ENCODE assay signal across 28 cellular contexts in the genomic region with DNA sequence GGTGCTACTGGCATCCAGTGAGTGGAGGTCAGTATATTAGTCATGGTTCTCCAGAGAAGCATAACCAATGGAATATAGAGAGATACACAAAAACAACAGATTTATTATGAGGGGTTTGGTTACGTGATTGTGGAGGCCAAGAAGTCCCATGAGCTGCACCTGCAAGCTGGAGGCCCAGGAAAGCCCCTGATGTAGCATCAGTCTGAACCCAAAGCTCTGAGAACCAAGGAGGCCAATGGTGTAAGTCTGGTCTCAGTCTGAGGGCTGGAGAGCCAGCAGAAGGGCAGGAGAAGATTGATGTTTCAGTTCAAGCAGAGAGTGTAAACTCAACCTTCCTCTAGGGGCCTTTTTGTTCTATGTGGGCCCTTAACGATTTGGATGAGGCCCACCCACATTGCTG.
DNase-seq lines count a peak whose midpoint lies in the region; ATAC-seq and TF ChIP-seq lines count a peak whose summit lies in the region.
"Had no signal": no experiment of that assay in that cellular context is flagged by ENCODE, and none has a peak within 500 bp of the region (broad histone marks: within the 10 kb centered on the region; RNA-seq: fewer than 3 reads in every experiment).

No MANE protein-coding gene starts in this region.

- no peak overlapping the region for H3K14ac ChIP-seq in mesenchymal stem cell (ENCODE audit: low read length in 2 of 2)

- H3K27ac ChIP-seq in CD4-positive, CD25-positive, alpha-beta regulatory T cell (ENCODE audit: insufficient read depth, low read length, poor library complexity, severe bottlenecking): no peak overlapping the region
- no peak overlapping the region for H3K27ac ChIP-seq in CD8-positive, alpha-beta T cell (ENCODE audit: low read depth, low read length)
- no peak overlapping the region for H3K27ac ChIP-seq in mesenchymal stem cell (ENCODE audit: low read length, poor library complexity, severe bottlenecking)
- H3K27ac ChIP-seq: adrenal gland, brain microvascular endothelial cell, foreskin keratinocyte, KMS-11, SK-N-MC, upper lobe of right lung had no signal

- WGBS in mesenchymal stem cell: 72% methylated on average over 2 of the region's 2 CpGs

- no peak overlapping the region for H4K91ac ChIP-seq in mesenchymal stem cell (ENCODE audit: low read length)

- no peak overlapping the region for H3K4me3 Mint-ChIP-seq in CD4-positive, CD25-positive, alpha-beta regulatory T cell
- no peak overlapping the region for H3K4me3 Mint-ChIP-seq in CD8-positive, alpha-beta T cell
- no peak overlapping the region for H3K4me3 Mint-ChIP-seq in activated T-helper 1 cell treated with anti-CD3 and anti-CD28 coated beads, Interleukin-12 subunit alpha, Interleukin-12 subunit beta, Interleukin-2, Interleukin-4 antibody, amounts not matched to agents 30 ng/mL and 10 ng/mL and 1 ng/mL, durations not matched to agents 14 hours and 24 hours and 36 hours
- H3K4me3 Mint-ChIP-seq: activated CD8-positive, alpha-beta T cell treated with anti-CD3 and anti-CD28 coated beads, Interleukin-2, amount 10 ng/mL, durations not matched to agents 7 days and 5 days; activated T-cell treated with anti-CD3 and anti-CD28 coated beads, Interleukin-2, amount 50 U/mL, for 4 hours; CD14-positive monocyte; GM23338; HFFc6 had no signal

- no peaks in the 10 kb centered on the region for H3K36me3 Mint-ChIP-seq in CD4-positive, CD25-positive, alpha-beta regulatory T cell
- H3K36me3 Mint-ChIP-seq in CD8-positive, alpha-beta T cell: no peaks in the 10 kb centered on the region
- peaks cover 11% of the 10 kb centered on the region for H3K36me3 Mint-ChIP-seq in activated T-helper 1 cell treated with anti-CD3 and anti-CD28 coated beads, Interleukin-12 subunit alpha, Interleukin-12 subunit beta, Interleukin-2, Interleukin-4 antibody, amounts not matched to agents 30 ng/mL and 10 ng/mL and 1 ng/mL, durations not matched to agents 14 hours and 24 hours and 36 hours (ENCODE audit: low read depth)
- H3K36me3 Mint-ChIP-seq: CD14-positive monocyte had no signal

- intact Hi-C loops in CD8-positive, alpha-beta T cell (cut with DNase I, micrococcal nuclease): no loop called here
- intact Hi-C loops in activated T-helper 1 cell treated with anti-CD3 and anti-CD28 coated beads, Interleukin-12 subunit alpha, Interleukin-12 subunit beta, Interleukin-2, Interleukin-4 antibody, amounts not matched to agents 30 ng/mL and 10 ng/mL and 1 ng/mL, durations not matched to agents 14 hours and 24 hours and 36 hours (cut with micrococcal nuclease): no loop called here

- no peaks in the 10 kb centered on the region for H3K9me3 ChIP-seq in CD4-positive, CD25-positive, alpha-beta regulatory T cell (ENCODE audit: control insufficient read depth in 2 of 2, low read length in 2 of 2)
- no peaks in the 10 kb centered on the region for H3K9me3 ChIP-seq in CD8-positive, alpha-beta T cell (ENCODE audit: low read length)
- H3K9me3 ChIP-seq in mesenchymal stem cell (ENCODE audit: control insufficient read depth, low read length): no peaks in the 10 kb centered on the region
- H3K9me3 ChIP-seq: adrenal gland, upper lobe of right lung had no signal

- CTCF ChIA-PET in CD8-positive, alpha-beta T cell (lab: Charles Lee): interaction anchor here (1.5 to 5.7 kb wide), 2 partner anchors 18 to 36 kb away, joined by 4 to 45 read pairs; no protein-coding TSS in a partner anchor

- H3K27me3 ChIP-seq in CD4-positive, CD25-positive, alpha-beta regulatory T cell (ENCODE audit: control insufficient read depth, insufficient read depth, low read length): no peaks in the 10 kb centered on the region
- no peaks in the 10 kb centered on the region for H3K27me3 ChIP-seq in CD8-positive, alpha-beta T cell (ENCODE audit: insufficient read depth, low read length)
- peaks cover 1 to 5% of the 10 kb centered on the region in 2 experiments for H3K27me3 ChIP-seq in mesenchymal stem cell (ENCODE audit: control insufficient read depth in 1 of 2, insufficient read depth in 1 of 2, low read length in 2 of 2)
- H3K27me3 ChIP-seq: adrenal gland, brain microvascular endothelial cell, foreskin keratinocyte, upper lobe of right lung had no signal

- H3K27ac Mint-ChIP-seq in CD4-positive, CD25-positive, alpha-beta regulatory T cell: peak overlapping the region in 2 of 3 donors; percentile 15 to 53
- H3K27ac Mint-ChIP-seq in CD8-positive, alpha-beta T cell: peak overlapping the region; percentile 96
- peak overlapping the region; percentile 1 for H3K27ac Mint-ChIP-seq in activated T-helper 1 cell treated with anti-CD3 and anti-CD28 coated beads, Interleukin-12 subunit alpha, Interleukin-12 subunit beta, Interleukin-2, Interleukin-4 antibody, amounts not matched to agents 30 ng/mL and 10 ng/mL and 1 ng/mL, durations not matched to agents 14 hours and 24 hours and 36 hours
- H3K27ac Mint-ChIP-seq: activated CD8-positive, alpha-beta T cell treated with anti-CD3 and anti-CD28 coated beads, Interleukin-2, amount 10 ng/mL, durations not matched to agents 7 days and 5 days; CD14-positive monocyte; GM23338 had no signal

- no peak overlapping the region for H3K4me2 ChIP-seq in mesenchymal stem cell (ENCODE audit: low read length, poor library complexity, severe bottlenecking)
- H3K4me2 ChIP-seq: GM23338, KMS-11 had no signal

- peaks cover 25% of the 10 kb centered on the region for H3K4me1 ChIP-seq in CD4-positive, CD25-positive, alpha-beta regulatory T cell (ENCODE audit: control insufficient read depth, insufficient read depth, low read length, poor library complexity, severe bottlenecking)
- H3K4me1 ChIP-seq in CD8-positive, alpha-beta T cell (ENCODE audit: insufficient read depth, low read length): peaks cover 39% of the 10 kb centered on the region
- H3K4me1 ChIP-seq in mesenchymal stem cell (ENCODE audit: control insufficient read depth, insufficient read depth, low read depth, low read length): peaks cover 14% of the 10 kb centered on the region
- H3K4me1 ChIP-seq: adrenal gland had no signal

- POLR2A ChIA-PET in CD8-positive, alpha-beta T cell (lab: Charles Lee): interaction anchor here (5.2 kb wide), 1 partner anchor 12 kb away, joined by 37 read pairs; no protein-coding TSS in a partner anchor

- H3K27me3 Mint-ChIP-seq in CD4-positive, CD25-positive, alpha-beta regulatory T cell: no peaks in the 10 kb centered on the region
- H3K27me3 Mint-ChIP-seq in CD8-positive, alpha-beta T cell (ENCODE audit: low read depth): no peaks in the 10 kb centered on the region
- no peaks in the 10 kb centered on the region for H3K27me3 Mint-ChIP-seq in activated T-helper 1 cell treated with anti-CD3 and anti-CD28 coated beads, Interleukin-12 subunit alpha, Interleukin-12 subunit beta, Interleukin-2, Interleukin-4 antibody, amounts not matched to agents 30 ng/mL and 10 ng/mL and 1 ng/mL, durations not matched to agents 14 hours and 24 hours and 36 hours (ENCODE audit: insufficient read depth)

- H2AFZ ChIP-seq in mesenchymal stem cell (ENCODE audit: low read depth, low read length): no peak overlapping the region
- H2AFZ ChIP-seq: GM23338 had no signal

- no peak overlapping the region for H2BK120ac ChIP-seq in mesenchymal stem cell (ENCODE audit: low read depth, low read length)

- no peaks in the 10 kb centered on the region for H3K79me1 ChIP-seq in mesenchymal stem cell (replicated peaks; ENCODE audit: low read length, poor library complexity, severe bottlenecking)

- no peak overlapping the region for H3K18ac ChIP-seq in mesenchymal stem cell (ENCODE audit: low read depth in 1 of 2, low read length in 2 of 2)

- no peak overlapping the region for H3K9ac ChIP-seq in mesenchymal stem cell (ENCODE audit: low read length)
- H3K9ac ChIP-seq: KMS-11 had no signal

- no peak overlapping the region for H3K23ac ChIP-seq in mesenchymal stem cell (ENCODE audit: low read length in 2 of 2)

- no peak for ATAC-seq in CD4-positive, CD25-positive, alpha-beta regulatory T cell (ENCODE audit: low read depth in 2 of 2)
- no peak for ATAC-seq in CD8-positive, alpha-beta T cell
- no peak for ATAC-seq in GM19324 (IDR thresholded peaks at IDR 0.05; ENCODE audit: low FRiP score, unreplicated experiment)
- ATAC-seq: activated CD8-positive, alpha-beta T cell treated with anti-CD3 and anti-CD28 coated beads, Interleukin-2, amount 10 ng/mL, durations not matched to agents 7 days and 5 days; activated T-cell treated with anti-CD3 and anti-CD28 coated beads, Interleukin-2, amount 50 U/mL, for 4 hours; esophagus mucosa; foreskin keratinocyte; GM23338 had no signal

- H3K4me1 Mint-ChIP-seq in CD4-positive, CD25-positive, alpha-beta regulatory T cell: peaks cover 21 to 44% (median 31%) of the 10 kb centered on the region in 4 donors
- peaks cover 49% of the 10 kb centered on the region for H3K4me1 Mint-ChIP-seq in CD8-positive, alpha-beta T cell (ENCODE audit: low read depth)
- H3K4me1 Mint-ChIP-seq in activated T-helper 1 cell treated with anti-CD3 and anti-CD28 coated beads, Interleukin-12 subunit alpha, Interleukin-12 subunit beta, Interleukin-2, Interleukin-4 antibody, amounts not matched to agents 30 ng/mL and 10 ng/mL and 1 ng/mL, durations not matched to agents 14 hours and 24 hours and 36 hours (ENCODE audit: low read depth): peaks cover 50% of the 10 kb centered on the region

- no peak overlapping the region for H2BK15ac ChIP-seq in mesenchymal stem cell (ENCODE audit: low read depth, poor library complexity, severe bottlenecking)

- peak overlapping the region; percentile 33 for H2AK5ac ChIP-seq in mesenchymal stem cell (ENCODE audit: low read length, severe bottlenecking)

- DNase-seq in CD4-positive, CD25-positive, alpha-beta regulatory T cell: no peak
- no peak for DNase-seq in CD8-positive, alpha-beta T cell
- no peak for DNase-seq in activated T-helper 1 cell treated with anti-CD3 and anti-CD28 coated beads, Interleukin-12 subunit alpha, Interleukin-12 subunit beta, Interleukin-2, Interleukin-4 antibody, amounts not matched to agents 30 ng/mL and 10 ng/mL and 1 ng/mL, durations not matched to agents 14 hours and 24 hours and 36 hours (ENCODE audit: low spot score)
- DNase-seq in mesenchymal stem cell (no peak), NCI-H524 (lab: John Stamatoyannopoulos, UW) (no peak), ureter (ENCODE audit: low spot score) (no peak)
- DNase-seq: activated naive CD4-positive, alpha-beta T cell; activated T-cell treated with anti-CD3 and anti-CD28 coated beads, Interleukin-2, amount 50 U/mL, for 4 hours; brain microvascular endothelial cell; effector memory CD4-positive, alpha-beta T cell; foreskin keratinocyte; HFFc6; mesendoderm; MM.1S; NCI-H1417; NCI-H2029 treated with DMSO at 0.1 percent for 48 hours; NCI-H748 treated with DMSO at 0.1 percent for 48 hours; occipital lobe; substantia nigra; upper lobe of right lung had no signal

- H4K8ac ChIP-seq in mesenchymal stem cell (ENCODE audit: low read length): no peak overlapping the region

- TF ChIP-seq CTCF in CD8-positive, alpha-beta T cell (IDR thresholded peaks at IDR 0.05): no peak

- H3K9me3 Mint-ChIP-seq in CD4-positive, CD25-positive, alpha-beta regulatory T cell: peaks cover 0 to 2% (median 0%) of the 10 kb centered on the region in 7 donors
- no peaks in the 10 kb centered on the region for H3K9me3 Mint-ChIP-seq in CD8-positive, alpha-beta T cell
- H3K9me3 Mint-ChIP-seq in activated T-helper 1 cell treated with anti-CD3 and anti-CD28 coated beads, Interleukin-12 subunit alpha, Interleukin-12 subunit beta, Interleukin-2, Interleukin-4 antibody, amounts not matched to agents 30 ng/mL and 10 ng/mL and 1 ng/mL, durations not matched to agents 14 hours and 24 hours and 36 hours: peaks cover 3% of the 10 kb centered on the region
- H3K9me3 Mint-ChIP-seq: activated T-cell treated with anti-CD3 and anti-CD28 coated beads, Interleukin-2, amount 50 U/mL, for 4 hours; GM23338; HFFc6 had no signal

- no peak overlapping the region for H2BK12ac ChIP-seq in mesenchymal stem cell (ENCODE audit: low read length in 2 of 2)

- H3K36me3 ChIP-seq in CD4-positive, CD25-positive, alpha-beta regulatory T cell (ENCODE audit: control insufficient read depth, insufficient read depth, low read length): no peaks in the 10 kb centered on the region
- no peaks in the 10 kb centered on the region for H3K36me3 ChIP-seq in CD8-positive, alpha-beta T cell (ENCODE audit: insufficient read depth, low read length)
- no peaks in the 10 kb centered on the region for H3K36me3 ChIP-seq in mesenchymal stem cell (ENCODE audit: control insufficient read depth in 1 of 2, insufficient read depth in 2 of 2, low read depth in 1 of 2, low read length in 2 of 2)
- H3K36me3 ChIP-seq: adrenal gland, brain microvascular endothelial cell, upper lobe of right lung had no signal

- H3K4me3 ChIP-seq in CD4-positive, CD25-positive, alpha-beta regulatory T cell (ENCODE audit: low read depth, low read length): no peak overlapping the region
- no peak overlapping the region for H3K4me3 ChIP-seq in CD8-positive, alpha-beta T cell (ENCODE audit: low read depth, low read length)
- H3K4me3 ChIP-seq in mesenchymal stem cell (ENCODE audit: insufficient read depth in 1 of 2, low read depth in 1 of 2, low read length in 2 of 2): no peak overlapping the region
- H3K4me3 ChIP-seq: adrenal gland, GM23338, SK-N-MC, upper lobe of right lung had no signal

- no peak overlapping the region for H3K4ac ChIP-seq in mesenchymal stem cell (ENCODE audit: low read depth in 1 of 2, low read length in 2 of 2)

- H2BK5ac ChIP-seq in mesenchymal stem cell (ENCODE audit: low read depth, low read length, poor library complexity, severe bottlenecking): no peak overlapping the region

Comparison
In these comparisons a context has a peak if more than half of its experiments do, and no peak if none do; other contexts are left out.
1. H3K27ac Mint-ChIP-seq: peak in every context shown above with its lines; median percentile 96 in CD8-positive, alpha-beta T cell; 34 in CD4-positive, CD25-positive, alpha-beta regulatory T cell; 1 in activated T-helper 1 cell treated with anti-CD3 and anti-CD28 coated beads, Interleukin-12 subunit alpha, Interleukin-12 subunit beta, Interleukin-2, Interleukin-4 antibody, amounts not matched to agents 30 ng/mL and 10 ng/mL and 1 ng/mL, durations not matched to agents 14 hours and 24 hours and 36 hours.